ENCODE assay signal across 8 cellular contexts in the genomic region with DNA sequence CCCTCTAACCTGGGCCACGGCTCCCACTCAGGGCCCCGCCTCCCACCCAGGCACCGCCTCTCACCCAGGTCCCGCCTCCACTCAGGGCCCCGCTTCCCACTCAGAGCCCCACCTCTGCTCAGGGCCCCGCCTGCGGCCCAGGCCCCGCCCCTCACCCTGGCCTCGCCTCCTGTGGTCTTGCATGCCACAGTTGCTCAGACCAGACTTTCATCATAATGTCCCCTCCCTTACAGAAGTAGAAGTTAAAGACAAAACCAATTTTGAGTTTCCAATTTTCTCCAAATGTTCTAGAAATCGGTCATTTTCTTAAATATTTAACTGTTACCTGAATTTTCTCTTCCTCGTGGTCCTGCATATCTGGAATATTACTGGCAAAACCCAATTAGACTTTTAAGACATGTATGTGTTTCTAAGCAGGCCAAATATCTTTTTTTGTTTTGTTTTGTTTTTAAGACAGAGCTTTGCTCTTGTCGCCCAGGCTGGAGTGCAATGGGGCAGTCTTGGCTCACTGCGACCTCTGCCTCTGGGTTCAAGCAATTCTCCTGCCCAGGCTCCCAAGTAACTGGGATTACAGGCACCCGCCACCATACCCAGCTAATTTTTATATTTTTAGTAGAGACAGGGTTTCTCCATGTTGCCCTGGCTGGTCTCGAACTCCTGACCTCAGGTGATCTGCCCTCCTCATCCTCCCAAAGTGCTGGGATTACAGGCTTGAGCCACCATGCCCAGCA.
DNase-seq lines count a peak whose midpoint lies in the region; ATAC-seq, FAIRE-seq and TF ChIP-seq lines count a peak whose summit lies in the region.
"Not testable (repeated sequence)": the region's sequence is repeated elsewhere in the genome, so short reads cannot be mapped to it uniquely, and the experiment has no call there.

No MANE protein-coding gene starts in this region.

- POLR2A ChIA-PET in K562 (lab: Yijun Ruan, JAX) = interaction anchor here (2.6 kb wide), 1 partner anchor 12 kb away, joined by 15 read pairs; no protein-coding TSS in a partner anchor

- DNase-seq in GM04503 (ENCODE audit: low read depth) (peak; percentile 49), NCI-H2196 treated with DMSO at 0.1 percent for 48 hours (lab: John Stamatoyannopoulos, UW; ENCODE audit: unreplicated experiment) (peak; percentile 41), K562 (ENCODE audit: extremely low read depth in 1 of 4, low spot score in 3 of 4) (peak; percentile 93 to 98 (median 98)), left ventricle myocardium superior (peak; percentile 94), psoas muscle (peak; percentile 93 to 95), thoracic aorta (ENCODE audit: low spot score) (peak; percentile 80)
- DNase-seq in activated CD4-positive, CD25-positive, alpha-beta regulatory T cell treated with anti-CD3 and anti-CD28 coated beads, Interleukin-2, amount 50 U/mL, for 72 hours = peak; percentile 91

- TF ChIP-seq CTCF in K562 (IDR thresholded peaks at IDR 0.05 in 2 of 3, conservative IDR thresholded peaks at IDR 0.05 in 1 of 3; ENCODE audit: insufficient read depth in 2 of 3, low read depth in 1 of 3, low read length in 3 of 3); psoas muscle (IDR thresholded peaks at IDR 0.05); thoracic aorta (IDR thresholded peaks at IDR 0.05): not testable (repeated sequence)

- TF ChIP-seq POLR2A in K562 (conservative IDR thresholded peaks at IDR 0.05) = not testable (repeated sequence)

- CTCF ChIA-PET in K562 (lab: Yijun Ruan, JAX; ENCODE audit: low intra/inter-chr PET ratio) = not testable (repeated sequence)

- not testable (repeated sequence) for TF ChIP-seq EP300 in K562 (IDR thresholded peaks at IDR 0.05; ENCODE audit: low read length)

- H3K4me1 ChIP-seq in K562 (replicated peaks in 1 of 2; ENCODE audit: control insufficient read depth in 2 of 2, insufficient read depth in 2 of 2, low read length in 2 of 2) = peaks cover 8 to 51% of the 10 kb centered on the region in 2 experiments; a peak in 4 of 5 replicates
- not testable (repeated sequence) for H3K4me1 ChIP-seq in psoas muscle; thoracic aorta (ENCODE audit: control insufficient read depth in 1 of 2, low read depth in 2 of 2)

- H3K27ac ChIP-seq in K562 (ENCODE audit: extremely low read depth, low read depth, low read length) = peak overlapping the region; percentile 39; the same call in 1 of the 3 replicates
- H3K27ac ChIP-seq in psoas muscle = not testable (repeated sequence)
- H3K27ac ChIP-seq in thoracic aorta = peak overlapping the region; percentile 7 to 48

- intact Hi-C loops in K562 (cut with micrococcal nuclease); left ventricle myocardium superior (cut with micrococcal nuclease); psoas muscle (cut with DNase I): not testable (repeated sequence)

- not testable (repeated sequence) for H3K4me3 ChIP-seq in K562, psoas muscle, thoracic aorta

- WGBS in K562 (ENCODE audit: insufficient coverage, low coverage, missing lambda C conversion rate) = 17% methylated on average over 13 of the region's 15 CpGs
- whole genome bisulfite sequencing in psoas muscle, 3 donors = 27 to 35% (median 29%) methylated on average over 12 to 15 of the region's 15 CpGs

- not testable (repeated sequence) for H3K9me3 ChIP-seq in K562 (replicated peaks; ENCODE audit: control insufficient read depth, insufficient read depth, low read depth, low read length); psoas muscle; thoracic aorta

- H3K9me1 ChIP-seq in K562 (ENCODE audit: control insufficient read depth, insufficient read depth, low read length) = not testable (repeated sequence)

- H3K9ac ChIP-seq in K562 (ENCODE audit: insufficient read depth in 1 of 2, low read depth in 2 of 2, low read length in 2 of 2) = peak overlapping the region in 1 of 2 experiments; percentile 49; a peak in 2 of 4 replicates

- peak; percentile 95 for FAIRE-seq in K562 (lab: Jason Lieb, UNC)

- BruUV-seq in K562 (replicated peaks; lab: Mats Ljungman, UMichigan) = not testable (repeated sequence)

- not testable (repeated sequence) for H3K36me3 ChIP-seq in K562 (ENCODE audit: control insufficient read depth, insufficient read depth, low read length); psoas muscle (ENCODE audit: insufficient read depth in 1 of 2, low read depth in 1 of 2); thoracic aorta

- H3K27me3 ChIP-seq in K562 (ENCODE audit: control insufficient read depth in 2 of 2, insufficient read depth in 2 of 2, low read length in 2 of 2) (peaks cover 5 to 13% of the 10 kb centered on the region in 2 experiments; a peak in 4 of 5 replicates), psoas muscle (ENCODE audit: insufficient read depth in 3 of 3, low read length in 2 of 3) (peaks cover 0 to 44% (median 14%) of the 10 kb centered on the region in 3 donors)
- not testable (repeated sequence) for H3K27me3 ChIP-seq in thoracic aorta (replicated peaks; ENCODE audit: insufficient read depth)

- not testable (repeated sequence) for TF ChIP-seq RAD21 in K562 (CRISPR knock-in tag; conservative IDR thresholded peaks at IDR 0.05 in 1 of 2, IDR thresholded peaks at IDR 0.05 in 1 of 2)

- H3K79me2 ChIP-seq in K562 (ENCODE audit: control insufficient read depth, insufficient read depth, low read length) = not testable (repeated sequence)

- in situ Hi-C loops in K562 (cut with MboI) = not testable (repeated sequence)

- H2AFZ ChIP-seq in K562 (ENCODE audit: low read depth, low read length) = peak overlapping the region; percentile 30

- peak; percentile 56 for ATAC-seq in HG02588 (IDR thresholded peaks at IDR 0.05; ENCODE audit: unreplicated experiment)
- peak; percentile 88 for ATAC-seq in K562
- peak; percentile 70 for ATAC-seq in left ventricle myocardium superior
- peak; percentile 60 to 79 (median 74) for ATAC-seq in psoas muscle
- not testable (repeated sequence) for ATAC-seq in thoracic aorta (ENCODE audit: insufficient number of reproducible peaks, low FRiP score, low read depth)

- H3K4me2 ChIP-seq in K562 (ENCODE audit: insufficient read depth, low read length) = not testable (repeated sequence)

- H4K20me1 ChIP-seq in K562 (replicated peaks; ENCODE audit: control insufficient read depth, insufficient read depth, low read length) = not testable (repeated sequence)

TF ChIP-seq in K562, 482 proteins besides CTCF, POLR2A, EP300 and RAD21 (continues in another document):
- TF ChIP-seq HIVEP1 (CRISPR knock-in tag; IDR thresholded peaks at IDR 0.05) (peak; percentile 54; the same call in 1 of the 2 replicates), CCNT2 (IDR thresholded peaks at IDR 0.05; ENCODE audit: borderline replicate concordance, extremely low read depth, insufficient read length, low read depth, low read length) (peak; percentile 39), ZNF589 (CRISPR knock-in tag; IDR thresholded peaks at IDR 0.05; ENCODE audit: low read depth) (0 out of 2 replicates have a peak, but pooled peaks have one; percentile 26), SP1 (CRISPR knock-in tag; IDR thresholded peaks at IDR 0.05) (peak; percentile 45; the same call in 1 of the 2 replicates), ATF7 (IDR thresholded peaks at IDR 0.05) (0 out of 2 replicates have a peak, but pooled peaks have one; percentile 17), CEBPB (tag; IDR thresholded peaks at IDR 0.05) (peak; percentile 73)
- TF ChIP-seq, protein P1, sequence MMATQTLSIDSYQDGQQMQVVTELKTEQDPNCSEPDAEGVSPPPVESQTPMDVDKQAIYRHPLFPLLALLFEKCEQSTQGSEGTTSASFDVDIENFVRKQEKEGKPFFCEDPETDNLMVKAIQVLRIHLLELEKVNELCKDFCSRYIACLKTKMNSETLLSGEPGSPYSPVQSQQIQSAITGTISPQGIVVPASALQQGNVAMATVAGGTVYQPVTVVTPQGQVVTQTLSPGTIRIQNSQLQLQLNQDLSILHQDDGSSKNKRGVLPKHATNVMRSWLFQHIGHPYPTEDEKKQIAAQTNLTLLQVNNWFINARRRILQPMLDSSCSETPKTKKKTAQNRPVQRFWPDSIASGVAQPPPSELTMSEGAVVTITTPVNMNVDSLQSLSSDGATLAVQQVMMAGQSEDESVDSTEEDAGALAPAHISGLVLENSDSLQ (IDR thresholded peaks at IDR 0.05) = peak; percentile 41
- TF ChIP-seq, protein P2, sequence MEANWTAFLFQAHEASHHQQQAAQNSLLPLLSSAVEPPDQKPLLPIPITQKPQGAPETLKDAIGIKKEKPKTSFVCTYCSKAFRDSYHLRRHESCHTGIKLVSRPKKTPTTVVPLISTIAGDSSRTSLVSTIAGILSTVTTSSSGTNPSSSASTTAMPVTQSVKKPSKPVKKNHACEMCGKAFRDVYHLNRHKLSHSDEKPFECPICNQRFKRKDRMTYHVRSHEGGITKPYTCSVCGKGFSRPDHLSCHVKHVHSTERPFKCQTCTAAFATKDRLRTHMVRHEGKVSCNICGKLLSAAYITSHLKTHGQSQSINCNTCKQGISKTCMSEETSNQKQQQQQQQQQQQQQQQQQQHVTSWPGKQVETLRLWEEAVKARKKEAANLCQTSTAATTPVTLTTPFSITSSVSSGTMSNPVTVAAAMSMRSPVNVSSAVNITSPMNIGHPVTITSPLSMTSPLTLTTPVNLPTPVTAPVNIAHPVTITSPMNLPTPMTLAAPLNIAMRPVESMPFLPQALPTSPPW (CRISPR knock-in tag; IDR thresholded peaks at IDR 0.05) = peak; percentile 94
- TF ChIP-seq, protein P3, sequence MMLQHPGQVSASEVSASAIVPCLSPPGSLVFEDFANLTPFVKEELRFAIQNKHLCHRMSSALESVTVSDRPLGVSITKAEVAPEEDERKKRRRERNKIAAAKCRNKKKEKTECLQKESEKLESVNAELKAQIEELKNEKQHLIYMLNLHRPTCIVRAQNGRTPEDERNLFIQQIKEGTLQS (IDR thresholded peaks at IDR 0.05) = peak; percentile 70
- TF ChIP-seq, protein P3 (CRISPR knock-in tag; conservative IDR thresholded peaks at IDR 0.05) = not testable (repeated sequence)

Comparison
In these comparisons a context has a peak if more than half of its experiments do, and no peak if none do; other contexts are left out.
1. DNase-seq: peak in every context shown above with its lines; median percentile 98 in K562; 94 in left ventricle myocardium superior; 94 in psoas muscle; 91 in activated CD4-positive, CD25-positive, alpha-beta regulatory T cell treated with anti-CD3 and anti-CD28 coated beads, Interleukin-2, amount 50 U/mL, for 72 hours; 80 in thoracic aorta; 49 in GM04503; 41 in NCI-H2196 treated with DMSO at 0.1 percent for 48 hours.